In genomic region chr14:91402278-91403068, GRCh38 we compare ENCODE assay signal across 10 cellular contexts. TPM values are rescaled to one million over a fixed set of nuclear protein-coding genes. Genes with fewer than 3 reads are reported as not detected.
A peak's percentile ranks its signal among the peaks of the same experiment; 100 is the strongest.
DNase-seq lines count a peak whose midpoint lies in the region; ATAC-seq and TF ChIP-seq lines count a peak whose summit lies in the region.
"Had no signal": no experiment of that assay in that cellular context is flagged by ENCODE, and none has a peak within 500 bp of the region (broad histone marks: within the 10 kb centered on the region; RNA-seq: fewer than 3 reads in every experiment).

No MANE protein-coding gene starts in this region.

- POLR2A ChIA-PET in activated CD8-positive, alpha-beta T cell treated with anti-CD3 and anti-CD28 coated beads for 36 hours (lab: Charles Lee): interaction anchor here (1.0 to 13.8 kb wide), 5 partner anchors 10 to 77 kb away, joined by 3 to 214 read pairs (median 3); partner anchors contain the start of gene CCDC88C

- H3K27ac Mint-ChIP-seq in activated naive CD4-positive, alpha-beta T cell treated with anti-CD3 and anti-CD28 coated beads, Interleukin-2, amount 10 ng/mL, durations not matched to agents 7 days and 5 days: peak overlapping the region; percentile 69
- peak overlapping the region; percentile 85 for H3K27ac Mint-ChIP-seq in activated CD8-positive, alpha-beta T cell treated with anti-CD3 and anti-CD28 coated beads for 36 hours

- WGBS in testis, 2 donors: 33 to 47% methylated on average over 12 of the region's 12 CpGs

- intact Hi-C loops in activated CD8-positive, alpha-beta T cell treated with anti-CD3 and anti-CD28 coated beads for 36 hours (cut with micrococcal nuclease): no loop called here
- intact Hi-C loops in testis (cut with DNase I; ENCODE audit: low total_unique reads): no loop called here

- DNase-seq in activated naive CD4-positive, alpha-beta T cell treated with anti-CD3 and anti-CD28 coated beads, Interleukin-2, amount 10 ng/mL, durations not matched to agents 7 days and 5 days: no peak
- no peak for DNase-seq in activated naive CD4-positive, alpha-beta T cell treated with anti-CD3 and anti-CD28 coated beads, Interleukin-2, amount 50 U/mL, for 16 hours
- DNase-seq in activated CD8-positive, alpha-beta T cell treated with anti-CD3 and anti-CD28 coated beads for 36 hours: no peak
- DNase-seq in left kidney (ENCODE audit: low read depth, low spot score): peak; percentile 68
- DNase-seq in testis: peak; percentile 81
- no peak for DNase-seq in NCI-H82 (lab: John Stamatoyannopoulos, UW)
- no peak for DNase-seq in iPS-NIHi7 (ENCODE audit: extremely low spot score)
- DNase-seq: AML-193, PC-9 had no signal

- H3K27me3 Mint-ChIP-seq in activated naive CD4-positive, alpha-beta T cell treated with anti-CD3 and anti-CD28 coated beads, Interleukin-2, amount 10 ng/mL, durations not matched to agents 7 days and 5 days: no peaks in the 10 kb centered on the region
- H3K27me3 Mint-ChIP-seq in activated CD8-positive, alpha-beta T cell treated with anti-CD3 and anti-CD28 coated beads for 36 hours: no peaks in the 10 kb centered on the region

- peak overlapping the region; percentile 31 for H3K4me3 Mint-ChIP-seq in activated naive CD4-positive, alpha-beta T cell treated with anti-CD3 and anti-CD28 coated beads, Interleukin-2, amount 10 ng/mL, durations not matched to agents 7 days and 5 days
- H3K4me3 Mint-ChIP-seq in activated CD8-positive, alpha-beta T cell treated with anti-CD3 and anti-CD28 coated beads for 36 hours: peak overlapping the region; percentile 61

- H3K27ac ChIP-seq in testis: peak overlapping the region in 1 of 2 donors; percentile 42
- H3K27ac ChIP-seq: PC-9 had no signal

- H3K4me3 ChIP-seq in testis: no peak overlapping the region
- H3K4me3 ChIP-seq: PC-9 had no signal

- H3K36me3 Mint-ChIP-seq in activated naive CD4-positive, alpha-beta T cell treated with anti-CD3 and anti-CD28 coated beads, Interleukin-2, amount 10 ng/mL, durations not matched to agents 7 days and 5 days: peaks cover 54% of the 10 kb centered on the region
- H3K36me3 Mint-ChIP-seq in activated CD8-positive, alpha-beta T cell treated with anti-CD3 and anti-CD28 coated beads for 36 hours (ENCODE audit: low read depth): peaks cover 36% of the 10 kb centered on the region

- ATAC-seq in activated CD8-positive, alpha-beta T cell treated with anti-CD3 and anti-CD28 coated beads for 36 hours: peak; percentile 48
- no peak for ATAC-seq in HG03139 (IDR thresholded peaks at IDR 0.05; ENCODE audit: unreplicated experiment)

- H3K4me1 Mint-ChIP-seq in activated naive CD4-positive, alpha-beta T cell treated with anti-CD3 and anti-CD28 coated beads, Interleukin-2, amount 10 ng/mL, durations not matched to agents 7 days and 5 days: peaks cover 92% of the 10 kb centered on the region
- peaks cover 85% of the 10 kb centered on the region for H3K4me1 Mint-ChIP-seq in activated CD8-positive, alpha-beta T cell treated with anti-CD3 and anti-CD28 coated beads for 36 hours (ENCODE audit: low read depth)

- no peaks in the 10 kb centered on the region for H3K27me3 ChIP-seq in testis

- TF ChIP-seq CTCF in activated CD8-positive, alpha-beta T cell treated with anti-CD3 and anti-CD28 coated beads for 36 hours (IDR thresholded peaks at IDR 0.05): no peak
- no peak for TF ChIP-seq CTCF in testis (IDR thresholded peaks at IDR 0.05)

- TF ChIP-seq POLR2A in testis (IDR thresholded peaks at IDR 0.05): no peak

- H3K36me3 ChIP-seq in testis (ENCODE audit: low read depth, missing control alignments): no peaks in the 10 kb centered on the region

- CTCF ChIA-PET in activated naive CD4-positive, alpha-beta T cell treated with anti-CD3 and anti-CD28 coated beads, Interleukin-2, amount 10 ng/mL, durations not matched to agents 7 days and 5 days (lab: Charles Lee): interaction anchor here (1.1 to 1.9 kb wide), 5 partner anchors 14 to 79 kb away, joined by 3 to 8 read pairs (median 3); partner anchors contain the start of gene CCDC88C
- CTCF ChIA-PET in activated CD8-positive, alpha-beta T cell treated with anti-CD3 and anti-CD28 coated beads for 36 hours (lab: Charles Lee): interaction anchor here (1.1 to 10.3 kb wide), 8 partner anchors 12 to 85 kb away, joined by 3 to 112 read pairs (median 4); no protein-coding TSS in a partner anchor

- no peaks in the 10 kb centered on the region for H3K9me3 ChIP-seq in testis

- H3K9me3 Mint-ChIP-seq in activated naive CD4-positive, alpha-beta T cell treated with anti-CD3 and anti-CD28 coated beads, Interleukin-2, amount 10 ng/mL, durations not matched to agents 7 days and 5 days: no peaks in the 10 kb centered on the region
- no peaks in the 10 kb centered on the region for H3K9me3 Mint-ChIP-seq in activated CD8-positive, alpha-beta T cell treated with anti-CD3 and anti-CD28 coated beads for 36 hours

- H3K4me1 ChIP-seq in testis: peaks cover 17% of the 10 kb centered on the region

RNA-seq across cellular contexts. Expression of gene CCDC88C, which starts 15.1 kb away (rescaled TPM):
- 10 to 100 TPM; 83.6 to 87.8 TPM for total RNA-seq in activated CD8-positive, alpha-beta T cell treated with anti-CD3 and anti-CD28 coated beads for 36 hours
- 10 to 100 TPM; 47.4 to 51.3 TPM for total RNA-seq in testis
- polyA plus RNA-seq in testis (ENCODE audit: insufficient read depth, low read depth, low replicate concordance): 36.5 TPM

Comparison
In these comparisons a context has a peak if more than half of its experiments do, and no peak if none do; other contexts are left out.
1. DNase-seq: peak in left kidney (single experiment) and testis (single experiment); none in activated naive CD4-positive, alpha-beta T cell treated with anti-CD3 and anti-CD28 coated beads, Interleukin-2, amount 10 ng/mL, durations not matched to agents 7 days and 5 days (single experiment), activated naive CD4-positive, alpha-beta T cell treated with anti-CD3 and anti-CD28 coated beads, Interleukin-2, amount 50 U/mL, for 16 hours (single experiment), activated CD8-positive, alpha-beta T cell treated with anti-CD3 and anti-CD28 coated beads for 36 hours (single experiment), NCI-H82 (single experiment) and iPS-NIHi7 (single experiment).